ENCODE assay signal across 23 cellular contexts in the genomic region with DNA sequence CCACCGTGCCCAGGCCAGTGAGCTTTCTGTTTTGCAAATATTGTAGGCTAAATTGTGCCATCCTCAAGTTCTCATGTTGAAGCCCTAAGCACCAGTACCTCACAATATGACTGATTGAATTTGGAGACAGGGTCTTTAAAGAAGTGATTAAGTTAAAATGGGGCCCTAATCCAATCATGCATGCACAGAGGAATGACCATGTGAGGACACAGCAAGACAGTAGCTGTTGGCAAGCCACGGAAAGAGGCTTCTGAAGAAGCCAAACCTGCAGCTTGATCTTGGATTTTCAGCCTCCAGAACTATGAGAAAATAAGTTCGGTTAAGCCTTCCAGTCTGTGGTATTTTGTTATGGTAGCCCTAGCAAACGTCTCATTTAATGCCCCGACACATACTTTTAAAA. TPM values are rescaled to one million over a fixed set of nuclear protein-coding genes. Genes with fewer than 3 reads are reported as not detected.
DNase-seq lines count a peak whose midpoint lies in the region; ATAC-seq and TF ChIP-seq lines count a peak whose summit lies in the region.
"Had no signal": no experiment of that assay in that cellular context is flagged by ENCODE, and none has a peak within 500 bp of the region (broad histone marks: within the 10 kb centered on the region; RNA-seq: fewer than 3 reads in every experiment).

No MANE protein-coding gene starts in this region.

- no peak overlapping the region for H2BK120ac ChIP-seq in mesenchymal stem cell (ENCODE audit: low read depth, low read length)

- no peak for TF ChIP-seq POLR2A in heart left ventricle (IDR thresholded peaks at IDR 0.05)

- peaks cover 68% of the 10 kb centered on the region for H3K4me1 ChIP-seq in ACC112 (ENCODE audit: control insufficient read depth, insufficient read depth, low read length, unreplicated experiment)
- H3K4me1 ChIP-seq in mesenchymal stem cell (ENCODE audit: control insufficient read depth, insufficient read depth, low read depth, low read length): peaks cover 13% of the 10 kb centered on the region
- H3K4me1 ChIP-seq in heart left ventricle: peaks cover 0 to 65% (median 27%) of the 10 kb centered on the region in 12 donors
- H3K4me1 ChIP-seq in effector memory CD4-positive, alpha-beta T cell (ENCODE audit: control insufficient read depth, insufficient read depth, low read length, poor library complexity, severe bottlenecking): no peaks in the 10 kb centered on the region

- WGBS in mesenchymal stem cell: 98% methylated on average over 2 of the region's 5 CpGs
- 75 to 88% (median 82%) methylated on average over 5 of the region's 5 CpGs for WGBS in heart left ventricle, 4 donors

- H3K79me2 ChIP-seq in ACC112 (ENCODE audit: control insufficient read depth, insufficient read depth, low read length, unreplicated experiment): peaks cover 67% of the 10 kb centered on the region

- H3K4me3 ChIP-seq in ACC112 (ENCODE audit: low read depth, low read length) (peak overlapping the region; percentile 37; the same call in 1 of the 2 replicates), mesenchymal stem cell (ENCODE audit: insufficient read depth in 1 of 2, low read depth in 1 of 2, low read length in 2 of 2) (no peak overlapping the region), heart left ventricle (no peak overlapping the region)
- H3K4me3 ChIP-seq in effector memory CD4-positive, alpha-beta T cell (ENCODE audit: insufficient read depth, low read depth, low read length, poor library complexity, severe bottlenecking): no peak overlapping the region
- H3K4me3 ChIP-seq: BLaER1, GM12878 had no signal

- H4K8ac ChIP-seq in mesenchymal stem cell (ENCODE audit: low read length): no peak overlapping the region

- H4K91ac ChIP-seq in mesenchymal stem cell (ENCODE audit: low read length): no peak overlapping the region

- no peak overlapping the region for H3K4me3 Mint-ChIP-seq in immature natural killer cell
- H3K4me3 Mint-ChIP-seq: CD8-positive, alpha-beta memory T cell; IgD-negative memory B cell had no signal

- H3K27ac ChIP-seq in ACC112 (ENCODE audit: low read depth, low read length) (peak overlapping the region; percentile 81), mesenchymal stem cell (ENCODE audit: low read length, poor library complexity, severe bottlenecking) (no peak overlapping the region), heart left ventricle (no peak overlapping the region)
- H3K27ac ChIP-seq in effector memory CD4-positive, alpha-beta T cell (ENCODE audit: insufficient read depth, low read length, poor library complexity, severe bottlenecking): no peak overlapping the region
- H3K27ac ChIP-seq: BLaER1 had no signal

- peaks cover 26% of the 10 kb centered on the region for H3K79me1 ChIP-seq in mesenchymal stem cell (replicated peaks; ENCODE audit: low read length, poor library complexity, severe bottlenecking)

- no peaks in the 10 kb centered on the region for H3K9me3 ChIP-seq in mesenchymal stem cell (ENCODE audit: control insufficient read depth, low read length)
- no peaks in the 10 kb centered on the region for H3K9me3 ChIP-seq in heart left ventricle
- H3K9me3 ChIP-seq in effector memory CD4-positive, alpha-beta T cell (ENCODE audit: control insufficient read depth, low read length): no peaks in the 10 kb centered on the region
- H3K9me3 ChIP-seq: BLaER1 had no signal

- DNase-seq in NCI-H82 (lab: John Stamatoyannopoulos, UW): peak; percentile 94
- DNase-seq in mesenchymal stem cell: no peak
- DNase-seq in NCI-H526 treated with DMSO at 0.1 percent for 48 hours (lab: John Stamatoyannopoulos, UW): no peak
- no peak for DNase-seq in heart left ventricle
- DNase-seq in immature natural killer cell: no peak
- DNase-seq in effector memory CD4-positive, alpha-beta T cell: no peak
- DNase-seq: 8988T; CD8-positive, alpha-beta memory T cell; DMS79 treated with DMSO at 0.1 percent for 48 hours; GDM1; GOT3; Kasumi-1; MM.1S; NCI-H1105; NCI-H187; NCI-H226; NCI-H526; Right ventricle myocardium superior had no signal

- H2AFZ ChIP-seq in ACC112 (ENCODE audit: low read length, unreplicated experiment) (no peak overlapping the region), mesenchymal stem cell (ENCODE audit: low read depth, low read length) (no peak overlapping the region)

- H2BK5ac ChIP-seq in mesenchymal stem cell (ENCODE audit: low read depth, low read length, poor library complexity, severe bottlenecking): no peak overlapping the region

- H3K9ac ChIP-seq in mesenchymal stem cell (ENCODE audit: low read length): peak overlapping the region; percentile 8
- H3K9ac ChIP-seq: BLaER1 had no signal

- peaks cover 0 to 2% (median 0%) of the 10 kb centered on the region in 3 donors for H3K27me3 Mint-ChIP-seq in immature natural killer cell (ENCODE audit: low read depth in 3 of 3)
- H3K27me3 Mint-ChIP-seq: CD8-positive, alpha-beta memory T cell; IgD-negative memory B cell had no signal

- H3K27ac Mint-ChIP-seq in immature natural killer cell: no peak overlapping the region
- H3K27ac Mint-ChIP-seq: IgD-negative memory B cell had no signal

- no peaks in the 10 kb centered on the region for H3K9me3 Mint-ChIP-seq in immature natural killer cell
- H3K9me3 Mint-ChIP-seq: CD8-positive, alpha-beta memory T cell; IgD-negative memory B cell had no signal

- H3K18ac ChIP-seq in mesenchymal stem cell (ENCODE audit: low read depth in 1 of 2, low read length in 2 of 2): no peak overlapping the region

- no peaks in the 10 kb centered on the region for H3K36me3 Mint-ChIP-seq in immature natural killer cell

- no peak for TF ChIP-seq CTCF in heart left ventricle (IDR thresholded peaks at IDR 0.05)

- H3K4me2 ChIP-seq in mesenchymal stem cell (ENCODE audit: low read length, poor library complexity, severe bottlenecking): no peak overlapping the region
- H3K4me2 ChIP-seq: BLaER1 had no signal

- ATAC-seq in SK-N-SH treated with all-trans-retinoic acid at 6 μM for 48 hours: no peak
- ATAC-seq in heart left ventricle: no peak
- ATAC-seq: GM12878 had no signal

- H3K4ac ChIP-seq in mesenchymal stem cell (ENCODE audit: low read depth in 1 of 2, low read length in 2 of 2): no peak overlapping the region

- H3K27me3 ChIP-seq in ACC112 (ENCODE audit: insufficient read depth, low read length) (no peaks in the 10 kb centered on the region), mesenchymal stem cell (ENCODE audit: control insufficient read depth in 1 of 2, insufficient read depth in 1 of 2, low read length in 2 of 2) (no peaks in the 10 kb centered on the region), heart left ventricle (no peaks in the 10 kb centered on the region)
- no peaks in the 10 kb centered on the region for H3K27me3 ChIP-seq in effector memory CD4-positive, alpha-beta T cell (replicated peaks; ENCODE audit: control insufficient read depth, insufficient read depth, low read length, poor library complexity, severe bottlenecking)
- H3K27me3 ChIP-seq: BLaER1 had no signal

- H3K36me3 ChIP-seq in ACC112 (ENCODE audit: insufficient read depth, low read length) (no peaks in the 10 kb centered on the region), mesenchymal stem cell (ENCODE audit: control insufficient read depth in 1 of 2, insufficient read depth in 2 of 2, low read depth in 1 of 2, low read length in 2 of 2) (no peaks in the 10 kb centered on the region), heart left ventricle (no peaks in the 10 kb centered on the region)
- H3K36me3 ChIP-seq in effector memory CD4-positive, alpha-beta T cell (ENCODE audit: control insufficient read depth, insufficient read depth, low read length): no peaks in the 10 kb centered on the region
- H3K36me3 ChIP-seq: BLaER1 had no signal

- H2BK12ac ChIP-seq in mesenchymal stem cell (ENCODE audit: low read length in 2 of 2): no peak overlapping the region

- H2AK5ac ChIP-seq in mesenchymal stem cell (ENCODE audit: low read length, severe bottlenecking): no peak overlapping the region

- no peak overlapping the region for H3K23ac ChIP-seq in mesenchymal stem cell (ENCODE audit: low read length in 2 of 2)

- H3K4me1 Mint-ChIP-seq in immature natural killer cell: peaks cover 0 to 11% of the 10 kb centered on the region in 2 donors

- intact Hi-C loops in heart left ventricle (cut with DNase I): no loop called here

- no peak overlapping the region for H2BK15ac ChIP-seq in mesenchymal stem cell (ENCODE audit: low read depth, poor library complexity, severe bottlenecking)

- H3K14ac ChIP-seq in mesenchymal stem cell (ENCODE audit: low read length in 2 of 2): no peak overlapping the region

TF ChIP-seq in SK-N-SH treated with all-trans-retinoic acid at 6 μM for 48 hours, 23 proteins besides CTCF, POLR2A, EP300 and RAD21:
- TF ChIP-seq BACH2 (CRISPR knock-in tag; IDR thresholded peaks at IDR 0.05; ENCODE audit: borderline replicate concordance) (no peak), CSDC2 (CRISPR knock-in tag; IDR thresholded peaks at IDR 0.05) (0 out of 2 replicates have a peak, but pooled peaks have one; percentile 46), CREB5 (CRISPR knock-in tag; IDR thresholded peaks at IDR 0.05; ENCODE audit: low read depth) (no peak), ZNF565 (CRISPR knock-in tag; conservative IDR thresholded peaks at IDR 0.05; ENCODE audit: low read depth) (no peak), TCF4 (CRISPR knock-in tag; IDR thresholded peaks at IDR 0.05; ENCODE audit: borderline replicate concordance) (no peak)

RNA-seq across cellular contexts. Expression of gene TOM1L2, which starts 24.9 kb away (rescaled TPM):
- polyA plus RNA-seq in mesenchymal stem cell (2013, experiment 1 of 2): 40.1 TPM
- 35.1 TPM for polyA plus RNA-seq in mesenchymal stem cell (2013, experiment 2 of 2)
- total RNA-seq in heart left ventricle: 100 to 1,000 TPM; 210 to 345 (median 247) TPM
- 100 to 1,000 TPM; 122 to 129 TPM for polyA plus RNA-seq in heart left ventricle
- 1 to 10 TPM; 1.9 to 6.1 (median 4.2) TPM for polyA plus RNA-seq in immature natural killer cell

RNA-seq across cellular contexts. Expression of gene DRC3, which starts 25.4 kb away (rescaled TPM):
- 0.23 TPM for polyA plus RNA-seq in mesenchymal stem cell (2013, experiment 1 of 2)
- 0.25 TPM for polyA plus RNA-seq in mesenchymal stem cell (2013, experiment 2 of 2)
- total RNA-seq in heart left ventricle: 1 to 10 TPM in 4 of 9 donors, under 1 TPM in 5; 0.42 to 3.7 (median 1.00) TPM
- polyA plus RNA-seq in heart left ventricle (1 to 10 TPM in 1 of 2 donors, under 1 TPM in 1; 0.57 to 1.2 TPM), immature natural killer cell (1 to 10 TPM in 1 of 3 donors, under 1 TPM in 1, not detected in 1; 0.52 to 2.1 TPM)
- polyA plus RNA-seq: CD8-positive, alpha-beta memory T cell had no signal

Comparison
In these comparisons a context has a peak if more than half of its experiments do, and no peak if none do; other contexts are left out.
1. RNA of gene TOM1L2, which starts 24.9 kb away (polyA plus RNA-seq): 122 to 129 TPM in heart left ventricle; 1.9 to 6.1 TPM in immature natural killer cell; every median in the first group is over 10 times any median in the second.